8 cellular contexts compared by ENCODE assay signal in genomic region chr20:62302341-62303048, GRCh38. TPM values are rescaled to one million over a fixed set of nuclear protein-coding genes. Genes with fewer than 3 reads are reported as not detected.
DNase-seq lines count a peak whose midpoint lies in the region; ATAC-seq and TF ChIP-seq lines count a peak whose summit lies in the region.

Gene ADRM1 (plus strand): TSS chr20:62302997. CDS start chr20:62303569, 572 bp downstream.

- no peaks in the 10 kb centered on the region for H3K9me3 Mint-ChIP-seq in activated naive CD4-positive, alpha-beta T cell treated with anti-CD3 and anti-CD28 coated beads for 36 hours

- TF ChIP-seq CTCF in gastroesophageal sphincter (IDR thresholded peaks at IDR 0.05) = peak in 3 of 4 experiments; percentile 97 to 99 (median 98)

- peak within 1 kb of the TSS; percentile 56 to 99 for H3K4me3 ChIP-seq in gastroesophageal sphincter

- peak within 1 kb of the TSS; percentile 98 to 100 (median 98) for H3K27ac ChIP-seq in gastroesophageal sphincter

- no peaks in the 10 kb centered on the region for H3K27me3 Mint-ChIP-seq in activated naive CD4-positive, alpha-beta T cell treated with anti-CD3 and anti-CD28 coated beads for 36 hours (ENCODE audit: low read depth)

- POLR2A ChIA-PET in HEK293T (lab: Yijun Ruan, JAX) = interaction anchor here (0.7 to 2.1 kb wide), 5 partner anchors 11 to 80 kb away, joined by 3 to 8 read pairs (median 3); no protein-coding TSS in a partner anchor

- peak; percentile 69 to 74 for TF ChIP-seq POLR2A in gastroesophageal sphincter (IDR thresholded peaks at IDR 0.05)

- ATAC-seq in gastroesophageal sphincter = peak; percentile 95

- TF ChIP-seq EP300 in gastroesophageal sphincter (IDR thresholded peaks at IDR 0.05) = no peak

- peaks cover 0 to 49% of the 10 kb centered on the region in 2 donors for H3K36me3 ChIP-seq in gastroesophageal sphincter

- peak within 1 kb of the TSS; percentile 99 for H3K27ac Mint-ChIP-seq in activated naive CD4-positive, alpha-beta T cell treated with anti-CD3 and anti-CD28 coated beads for 36 hours

- in situ Hi-C loops in SK-MEL-5 (cut with HindIII; ENCODE audit: low pct_unique_long_range_greater_than_20kb, low sequenced_read_pairs) = no loop called here

- peaks cover 23% of the 10 kb centered on the region for H3K36me3 Mint-ChIP-seq in activated naive CD4-positive, alpha-beta T cell treated with anti-CD3 and anti-CD28 coated beads for 36 hours (ENCODE audit: low read depth)

- no peaks in the 10 kb centered on the region for H3K9me3 ChIP-seq in gastroesophageal sphincter

- DNase-seq in GM04504 (ENCODE audit: low read depth) (peak; percentile 94), HEK293T (ENCODE audit: extremely low spot score) (peak; percentile 98), MV-4-11 (lab: John Stamatoyannopoulos, UW) (peak; percentile 92), SK-MEL-5 (ENCODE audit: low read depth, low spot score) (peak; percentile 97), non-pigmented ciliary epithelial cell (ENCODE audit: low read depth) (peak; percentile 82), superior temporal gyrus (ENCODE audit: extremely low spot score) (peak; percentile 97)
- peak; percentile 96 for DNase-seq in activated naive CD4-positive, alpha-beta T cell treated with anti-CD3 and anti-CD28 coated beads for 36 hours

- H3K4me1 ChIP-seq in gastroesophageal sphincter = peaks cover 0 to 49% (median 21%) of the 10 kb centered on the region in 3 donors

- intact Hi-C loops in activated naive CD4-positive, alpha-beta T cell treated with anti-CD3 and anti-CD28 coated beads for 36 hours (cut with micrococcal nuclease) = loop anchor here (1.0 to 5.0 kb wide), 14 partner anchors 64 to 492 kb away; partner anchors contain the start of genes CABLES2, LAMA5, LSM14B and OSBPL2

- CTCF ChIA-PET in HEK293T (lab: Yijun Ruan, JAX) = interaction anchor here (0.6 to 1.1 kb wide), 3 partner anchors 67 to 166 kb away, joined by 3 to 5 read pairs (median 4); no protein-coding TSS in a partner anchor
- CTCF ChIA-PET in activated naive CD4-positive, alpha-beta T cell treated with anti-CD3 and anti-CD28 coated beads for 36 hours (lab: Charles Lee) = interaction anchor here (0.7 to 1.1 kb wide), 3 partner anchors 80 to 213 kb away, joined by 3 to 11 read pairs (median 3); no protein-coding TSS in a partner anchor

- H3K27me3 ChIP-seq in gastroesophageal sphincter = no peaks in the 10 kb centered on the region

- WGBS in gastroesophageal sphincter (ENCODE audit: low coverage in 1 of 2), 2 donors = 0% methylated on average over 2 of the region's 79 CpGs; no CpG with 5 or more reads in 1 of the 2 donors

- peak within 1 kb of the TSS; percentile 91 for H3K4me3 Mint-ChIP-seq in activated naive CD4-positive, alpha-beta T cell treated with anti-CD3 and anti-CD28 coated beads for 36 hours

- H3K4me1 Mint-ChIP-seq in activated naive CD4-positive, alpha-beta T cell treated with anti-CD3 and anti-CD28 coated beads for 36 hours (ENCODE audit: low read depth) = peaks cover 24% of the 10 kb centered on the region

TF ChIP-seq in HEK293T, 16 proteins besides CTCF, POLR2A, EP300 and RAD21:
- TF ChIP-seq NFRKB (IDR thresholded peaks at IDR 0.05) (no peak), PKNOX1 (IDR thresholded peaks at IDR 0.05) (peak; percentile 99)
TF ChIP-seq in HEK293T: peak in this region for 1.

RNA-seq across cellular contexts. Expression of gene ADRM1, which starts in this region (rescaled TPM):
- total RNA-seq in SK-MEL-5 (2014; rRNA removed; shearing (Covaris generic)) = 173 and 200 TPM in 2 replicates
- 229 and 252 TPM in 2 replicates for polyA plus RNA-seq in SK-MEL-5 (2015; cell fraction: cytosol; rRNA removed)
- polyA plus RNA-seq in SK-MEL-5 (2015; cell fraction: nucleus; rRNA removed) = 83.0 and 101 TPM in 2 replicates
- total RNA-seq in activated naive CD4-positive, alpha-beta T cell treated with anti-CD3 and anti-CD28 coated beads for 36 hours = 10 to 100 TPM; 77.4 to 81.5 TPM
- 100 to 1,000 TPM; 131 to 182 (median 151) TPM for total RNA-seq in gastroesophageal sphincter

Comparison
In these comparisons a context has a peak if more than half of its experiments do, and no peak if none do; other contexts are left out.
1. Peak in every context shown above with its lines: DNase-seq, ATAC-seq, H3K4me3 ChIP-seq and H3K27ac ChIP-seq.